ENCODE assay signal across 24 cellular contexts in the genomic region with DNA sequence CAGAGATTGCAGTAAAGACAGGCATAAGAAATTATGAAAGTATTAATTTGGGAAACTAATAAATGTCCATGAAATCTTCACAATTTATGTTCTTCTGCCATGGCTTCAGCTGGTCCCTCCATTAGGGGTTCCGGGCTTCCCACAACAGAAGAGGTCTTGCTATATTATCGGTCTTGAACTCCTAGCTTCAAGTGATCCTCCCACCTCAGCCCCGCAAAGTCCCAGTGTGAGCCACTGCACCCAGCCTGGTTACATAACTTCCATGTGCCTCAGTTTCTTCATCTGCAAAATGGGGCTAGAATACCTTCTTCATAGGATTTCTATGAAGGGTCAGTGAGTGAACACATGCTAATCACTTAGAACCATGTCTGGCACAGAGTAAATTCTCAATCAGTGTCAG. TPM values are rescaled to one million over a fixed set of nuclear protein-coding genes. Genes with fewer than 3 reads are reported as not detected.
DNase-seq lines count a peak whose midpoint lies in the region; ATAC-seq, FAIRE-seq and TF ChIP-seq lines count a peak whose summit lies in the region.
"Had no signal": no experiment of that assay in that cellular context is flagged by ENCODE, and none has a peak within 500 bp of the region (broad histone marks: within the 10 kb centered on the region; RNA-seq: fewer than 3 reads in every experiment).

No MANE protein-coding gene starts in this region.

- no peaks in the 10 kb centered on the region for H3K9me1 ChIP-seq in K562 (ENCODE audit: control insufficient read depth, insufficient read depth, low read length)

- TF ChIP-seq EP300 in K562 (IDR thresholded peaks at IDR 0.05; ENCODE audit: low read length): no peak

- intact Hi-C loops in K562 (cut with micrococcal nuclease) (no loop called here), MCF 10A (cut with micrococcal nuclease) (no loop called here)

- H3K4me2 ChIP-seq in GM23338: peak overlapping the region; percentile 67
- no peak overlapping the region for H3K4me2 ChIP-seq in K562 (ENCODE audit: insufficient read depth, low read length)
- H3K4me2 ChIP-seq: A549; BLaER1 treated with 17β-estradiol and CSF1 and Interleukin-3, amounts not matched to agents 10 nM and 100 nM had no signal

- H3K9me3 Mint-ChIP-seq in GM23338 (no peaks in the 10 kb centered on the region; the same call in 2 of the 3 replicates), MCF 10A (ENCODE audit: unreplicated experiment) (no peaks in the 10 kb centered on the region)
- H3K9me3 Mint-ChIP-seq in activated CD8-positive, alpha-beta T cell treated with anti-CD3 and anti-CD28 coated beads, Interleukin-2, amount 10 ng/mL, durations not matched to agents 7 days and 5 days (ENCODE audit: insufficient read depth): no peaks in the 10 kb centered on the region
- H3K9me3 Mint-ChIP-seq: CD14-positive monocyte; CD4-positive, alpha-beta T cell; HFFc6 had no signal

- peaks cover 5% of the 10 kb centered on the region; the same call in 1 of the 2 replicates for H3F3A ChIP-seq in GM23338 (replicated peaks; ENCODE audit: low read depth)

- in situ Hi-C loops in K562 (cut with MboI): no loop called here

- POLR2A ChIA-PET in K562 (lab: Yijun Ruan, JAX): interaction anchor here (0.6 kb wide), 1 partner anchor 1367 kb away, joined by 3 read pairs; no protein-coding TSS in a partner anchor
- POLR2A ChIA-PET in activated CD8-positive, alpha-beta T cell treated with anti-CD3 and anti-CD28 coated beads, Interleukin-2, amount 10 ng/mL, durations not matched to agents 7 days and 5 days (lab: Charles Lee): no interaction called here
- POLR2A ChIA-PET in MCF 10A (lab: Yijun Ruan, JAX): no interaction called here

- H3K9ac ChIP-seq in HUES48 (ENCODE audit: low read depth, low read length): no peak overlapping the region
- no peak overlapping the region for H3K9ac ChIP-seq in K562 (ENCODE audit: insufficient read depth in 1 of 2, low read depth in 2 of 2, low read length in 2 of 2)
- H3K9ac ChIP-seq: BLaER1 treated with 17β-estradiol and CSF1 and Interleukin-3, amounts not matched to agents 10 nM and 100 nM had no signal

- no peaks in the 10 kb centered on the region for H3K36me3 ChIP-seq in GM23338 (ENCODE audit: insufficient read depth)
- H3K36me3 ChIP-seq in HUES48 (ENCODE audit: control insufficient read depth, insufficient read depth, low read length): no peaks in the 10 kb centered on the region
- no peaks in the 10 kb centered on the region for H3K36me3 ChIP-seq in K562 (ENCODE audit: control insufficient read depth, insufficient read depth, low read length)
- H3K36me3 ChIP-seq: BE2C; BLaER1 treated with 17β-estradiol and CSF1 and Interleukin-3, amounts not matched to agents 10 nM and 100 nM; HAP-1 had no signal

- peak overlapping the region; percentile 47; the same call in 2 of the 3 replicates for H3K4me3 Mint-ChIP-seq in GM23338
- no peak overlapping the region for H3K4me3 Mint-ChIP-seq in activated CD8-positive, alpha-beta T cell treated with anti-CD3 and anti-CD28 coated beads, Interleukin-2, amount 10 ng/mL, durations not matched to agents 7 days and 5 days
- no peak overlapping the region for H3K4me3 Mint-ChIP-seq in MCF 10A (ENCODE audit: unreplicated experiment)
- H3K4me3 Mint-ChIP-seq: CD14-positive monocyte; CD4-positive, alpha-beta T cell; CD8-positive, alpha-beta memory T cell; HFFc6 had no signal

- no peak for FAIRE-seq in K562 (lab: Jason Lieb, UNC)
- FAIRE-seq: A549, D721Med, GM12878 had no signal

- H3K9me2 ChIP-seq in GM23338 (ENCODE audit: insufficient read depth): 0 out of 2 replicates have a peak, but pooled peaks cover 3% of the 10 kb centered on the region

- H3K27ac ChIP-seq in GM23338 (ENCODE audit: low read depth) (peak overlapping the region; percentile 89), HUES48 (ENCODE audit: low read depth, low read length) (peak overlapping the region; percentile 93), K562 (ENCODE audit: extremely low read depth, low read depth, low read length) (no peak overlapping the region)
- H3K27ac ChIP-seq: A549; BLaER1 treated with 17β-estradiol and CSF1 and Interleukin-3, amounts not matched to agents 10 nM and 100 nM had no signal

- no peak for DNase-seq in GM23338 (ENCODE audit: low spot score)
- DNase-seq in K562 (ENCODE audit: extremely low read depth in 1 of 4, low spot score in 3 of 4): peak in 1 of 4 experiments; percentile 2
- DNase-seq in stimulated activated CD4-positive, alpha-beta T cell treated with anti-CD3 and anti-CD28 coated beads, Interleukin-15, amount 100 ng/mL, for 24 hours: no peak
- no peak for DNase-seq in activated CD8-positive, alpha-beta T cell treated with anti-CD3 and anti-CD28 coated beads, Interleukin-2, amount 10 ng/mL, durations not matched to agents 7 days and 5 days
- no peak for DNase-seq in MCF 10A (ENCODE audit: unreplicated experiment)
- DNase-seq: 8988T; ACHN; AML-193; BE2C; CD4-positive, alpha-beta T cell; CD8-positive, alpha-beta memory T cell; DMS 273 treated with DMSO at 0.1 percent for 48 hours; DMS79; EL; GDM1; HFFc6 had no signal

- 91% methylated on average over 3 of the region's 3 CpGs for WGBS in K562 (ENCODE audit: insufficient coverage, low coverage, missing lambda C conversion rate)

- H2AFZ ChIP-seq in GM23338 (no peak overlapping the region), K562 (ENCODE audit: low read depth, low read length) (no peak overlapping the region)

- H3K27me3 ChIP-seq in GM23338 (ENCODE audit: insufficient read depth) (no peaks in the 10 kb centered on the region), HUES48 (ENCODE audit: control insufficient read depth, insufficient read depth, low read length) (no peaks in the 10 kb centered on the region), K562 (ENCODE audit: control insufficient read depth in 2 of 2, insufficient read depth in 2 of 2, low read length in 2 of 2) (no peaks in the 10 kb centered on the region)
- H3K27me3 ChIP-seq: BLaER1 treated with 17β-estradiol and CSF1 and Interleukin-3, amounts not matched to agents 10 nM and 100 nM had no signal

- BruUV-seq in K562 (replicated peaks; lab: Mats Ljungman, UMichigan) (no TSS peak), MCF 10A (replicated peaks; lab: Mats Ljungman, UMichigan) (no TSS peak)

- H3K4me1 Mint-ChIP-seq in GM23338 (peaks cover 33% of the 10 kb centered on the region), MCF 10A (ENCODE audit: insufficient read depth, unreplicated experiment) (peaks cover 19% of the 10 kb centered on the region)
- peaks cover 16% of the 10 kb centered on the region for H3K4me1 Mint-ChIP-seq in activated CD8-positive, alpha-beta T cell treated with anti-CD3 and anti-CD28 coated beads, Interleukin-2, amount 10 ng/mL, durations not matched to agents 7 days and 5 days (ENCODE audit: low read depth)

- TF ChIP-seq CTCF in GM23338 (conservative IDR thresholded peaks at IDR 0.05; ENCODE audit: low read depth in 2 of 2): no peak
- no peak for TF ChIP-seq CTCF in K562 (IDR thresholded peaks at IDR 0.05 in 2 of 3, conservative IDR thresholded peaks at IDR 0.05 in 1 of 3; ENCODE audit: insufficient read depth in 2 of 3, low read depth in 1 of 3, low read length in 3 of 3)
- no peak for TF ChIP-seq CTCF in MCF 10A (IDR thresholded peaks at IDR 0.05; ENCODE audit: unreplicated experiment)

- H3K4me3 ChIP-seq in GM23338 (peak overlapping the region; percentile 38), HUES48 (ENCODE audit: low read depth, low read length) (no peak overlapping the region), K562 (no peak overlapping the region)
- H3K4me3 ChIP-seq: A549; BLaER1 treated with 17β-estradiol and CSF1 and Interleukin-3, amounts not matched to agents 10 nM and 100 nM; GM12878; HAP-1 had no signal

- H3K27ac Mint-ChIP-seq in GM23338: peak overlapping the region; percentile 92
- no peak overlapping the region for H3K27ac Mint-ChIP-seq in activated CD8-positive, alpha-beta T cell treated with anti-CD3 and anti-CD28 coated beads, Interleukin-2, amount 10 ng/mL, durations not matched to agents 7 days and 5 days
- H3K27ac Mint-ChIP-seq in MCF 10A (ENCODE audit: low read depth, unreplicated experiment): no peak overlapping the region
- H3K27ac Mint-ChIP-seq: CD4-positive, alpha-beta T cell; CD8-positive, alpha-beta memory T cell; HFFc6 had no signal

- no peaks in the 10 kb centered on the region for H3K79me2 ChIP-seq in GM23338 (replicated peaks; ENCODE audit: insufficient read depth)
- H3K79me2 ChIP-seq in K562 (ENCODE audit: control insufficient read depth, insufficient read depth, low read length): no peaks in the 10 kb centered on the region

- TF ChIP-seq RAD21 in K562 (CRISPR knock-in tag; conservative IDR thresholded peaks at IDR 0.05 in 1 of 2, IDR thresholded peaks at IDR 0.05 in 1 of 2): no peak

- H3K27me3 Mint-ChIP-seq in GM23338 (ENCODE audit: insufficient read depth, low read depth, poor library complexity) (peaks cover 1% of the 10 kb centered on the region), MCF 10A (ENCODE audit: insufficient read depth, unreplicated experiment) (no peaks in the 10 kb centered on the region)
- peaks cover 11% of the 10 kb centered on the region for H3K27me3 Mint-ChIP-seq in activated CD8-positive, alpha-beta T cell treated with anti-CD3 and anti-CD28 coated beads, Interleukin-2, amount 10 ng/mL, durations not matched to agents 7 days and 5 days (ENCODE audit: low read depth)
- H3K27me3 Mint-ChIP-seq: CD4-positive, alpha-beta T cell had no signal

- H4K20me1 ChIP-seq in GM23338 (replicated peaks; ENCODE audit: insufficient read depth): no peaks in the 10 kb centered on the region
- H4K20me1 ChIP-seq in K562 (replicated peaks; ENCODE audit: control insufficient read depth, insufficient read depth, low read length): no peaks in the 10 kb centered on the region
- H4K20me1 ChIP-seq: BLaER1 treated with 17β-estradiol and CSF1 and Interleukin-3, amounts not matched to agents 10 nM and 100 nM had no signal

- H3K9me3 ChIP-seq in HUES48 (ENCODE audit: control insufficient read depth, insufficient read depth, low read length) (no peaks in the 10 kb centered on the region), K562 (replicated peaks; ENCODE audit: control insufficient read depth, insufficient read depth, low read depth, low read length) (no peaks in the 10 kb centered on the region)
- H3K9me3 ChIP-seq: A549, BE2C, HAP-1 had no signal

- H3K4me1 ChIP-seq in GM23338 (ENCODE audit: insufficient read depth): peaks cover 15% of the 10 kb centered on the region
- peaks cover 4% of the 10 kb centered on the region for H3K4me1 ChIP-seq in HUES48 (ENCODE audit: control insufficient read depth, insufficient read depth, low read length)
- H3K4me1 ChIP-seq in K562 (replicated peaks in 1 of 2; ENCODE audit: control insufficient read depth in 2 of 2, insufficient read depth in 2 of 2, low read length in 2 of 2): peaks cover 11 to 23% of the 10 kb centered on the region in 2 experiments
- H3K4me1 ChIP-seq: A549, BE2C, HAP-1 had no signal

- no peak for TF ChIP-seq POLR2A in K562 (conservative IDR thresholded peaks at IDR 0.05)

- H3K36me3 Mint-ChIP-seq in GM23338 (ENCODE audit: low read depth): no peaks in the 10 kb centered on the region
- peaks cover 4% of the 10 kb centered on the region for H3K36me3 Mint-ChIP-seq in activated CD8-positive, alpha-beta T cell treated with anti-CD3 and anti-CD28 coated beads, Interleukin-2, amount 10 ng/mL, durations not matched to agents 7 days and 5 days (ENCODE audit: low read depth)
- no peaks in the 10 kb centered on the region for H3K36me3 Mint-ChIP-seq in MCF 10A (ENCODE audit: insufficient read depth, unreplicated experiment)
- H3K36me3 Mint-ChIP-seq: CD14-positive monocyte; CD8-positive, alpha-beta memory T cell had no signal

- ATAC-seq in GM23338: no peak
- ATAC-seq in K562: no peak
- no peak for ATAC-seq in activated CD8-positive, alpha-beta T cell treated with anti-CD3 and anti-CD28 coated beads, Interleukin-2, amount 10 ng/mL, durations not matched to agents 7 days and 5 days
- ATAC-seq: A549, GM12878 had no signal

- CTCF ChIA-PET in K562 (lab: Yijun Ruan, JAX; ENCODE audit: low intra/inter-chr PET ratio): no interaction called here
- CTCF ChIA-PET in activated CD8-positive, alpha-beta T cell treated with anti-CD3 and anti-CD28 coated beads, Interleukin-2, amount 10 ng/mL, durations not matched to agents 7 days and 5 days (lab: Charles Lee): no interaction called here
- CTCF ChIA-PET in MCF 10A (lab: Yijun Ruan, JAX): no interaction called here

RNA-seq across cellular contexts. Expression of a gene that starts 13.5 kb away (rescaled TPM):
- 0.14 TPM in 1 of 2 replicates, not detected in the other for total RNA-seq in GM23338 (2014; rRNA removed; shearing (Covaris generic))
- polyA plus RNA-seq in GM23338 (2016; fragmentation: Nextera tagmentation; extraction: Ambion mirVana) (0.03 and 0.52 TPM in 2 replicates), K562 (2011; rRNA removed) (0.32 and 0.99 TPM in 2 replicates), K562 (2014; fragmentation: Illumina TruSeq; extraction: Trizol) (0.27 and 0.53 TPM in 2 replicates), K562 (2014; fragmentation: Nextera tagmentation; extraction: Ambion mirVana) (under 1 TPM; 0.01 to 0.03 TPM), K562 (2014; rRNA removed) (0.66 and 1.2 TPM in 2 replicates)
- 0.86 and 2.0 TPM in 2 replicates for total RNA-seq in K562 (2011; cell fraction: chromatin; rRNA removed; ENCODE audit: low replicate concordance)
- 0.92 and 1.2 TPM in 2 replicates for total RNA-seq in K562 (2011; cell fraction: nucleolus; rRNA removed)
- total RNA-seq in K562 (2011; cell fraction: nucleoplasm; rRNA removed): 0.53 and 0.73 TPM in 2 replicates
- total RNA-seq in K562 (2014; rRNA removed) (0.29 and 0.50 TPM in 2 replicates), K562 (2014; rRNA removed; fragmentation: Illumina TruSeq; extraction: Trizol) (0.25 and 0.35 TPM in 2 replicates), K562 (2015; rRNA removed; fragmentation: Illumina TruSeq; extraction: Trizol) (1.6 TPM in 2 replicates), K562 (2021) (0.98 and 1.3 TPM in 2 replicates), MCF 10A (2022) (0.76 TPM in 1 of 2 replicates, not detected in the other)
- polyA plus RNA-seq in K562 (2011; cell fraction: cytosol; rRNA removed): 0.64 and 0.99 TPM in 2 replicates
- 2.0 and 3.3 TPM in 2 replicates for polyA plus RNA-seq in K562 (2011; cell fraction: nucleus; rRNA removed)
- polyA plus RNA-seq in K562 (2012): 1.7 and 5.3 TPM in 2 replicates
- polyA minus RNA-seq in K562 (2011; rRNA and poly(A)+ RNA removed): 0.28 and 1.3 TPM in 2 replicates
- polyA minus RNA-seq in K562 (2011; cell fraction: cytosol; rRNA and poly(A)+ RNA removed): 0.64 and 1.4 TPM in 2 replicates
- 0.67 and 2.2 TPM in 2 replicates for polyA minus RNA-seq in K562 (2011; cell fraction: nucleus; rRNA and poly(A)+ RNA removed)
- total RNA-seq in activated CD8-positive, alpha-beta T cell treated with anti-CD3 and anti-CD28 coated beads, Interleukin-2, amount 10 ng/mL, durations not matched to agents 7 days and 5 days: 10 to 100 TPM; 15.3 to 17.7 TPM
- total RNA-seq: HFFc6 had no signal

RNA-seq across cellular contexts. Expression of a gene that starts 29.4 kb away (rescaled TPM):
- total RNA-seq in GM23338 (2014; rRNA removed; shearing (Covaris generic)): not detected in 2 replicates
- polyA plus RNA-seq in GM23338 (2016; fragmentation: Nextera tagmentation; extraction: Ambion mirVana) (1.8 and 3.0 TPM in 2 replicates), K562 (2011; rRNA removed) (not detected in 2 replicates), K562 (2014; fragmentation: Illumina TruSeq; extraction: Trizol) (not detected in 2 replicates), K562 (2014; fragmentation: Nextera tagmentation; extraction: Ambion mirVana) (not detected), K562 (2014; rRNA removed) (not detected in 2 replicates)
- total RNA-seq in K562 (2011; cell fraction: chromatin; rRNA removed; ENCODE audit: low replicate concordance): not detected in 2 replicates
- total RNA-seq in K562 (2011; cell fraction: nucleolus; rRNA removed): not detected in 2 replicates
- total RNA-seq in K562 (2011; cell fraction: nucleoplasm; rRNA removed): not detected in 2 replicates
- total RNA-seq in K562 (2014; rRNA removed) (not detected in 2 replicates), K562 (2014; rRNA removed; fragmentation: Illumina TruSeq; extraction: Trizol) (not detected in 2 replicates), K562 (2015; rRNA removed; fragmentation: Illumina TruSeq; extraction: Trizol) (not detected in 2 replicates), K562 (2021) (not detected in 2 replicates), MCF 10A (2022) (not detected in 2 replicates)
- not detected in 2 replicates for polyA plus RNA-seq in K562 (2011; cell fraction: cytosol; rRNA removed)
- not detected in 2 replicates for polyA plus RNA-seq in K562 (2011; cell fraction: nucleus; rRNA removed)
- not detected in 2 replicates for polyA plus RNA-seq in K562 (2012)
- polyA minus RNA-seq in K562 (2011; rRNA and poly(A)+ RNA removed): not detected in 2 replicates
- not detected in 2 replicates for polyA minus RNA-seq in K562 (2011; cell fraction: cytosol; rRNA and poly(A)+ RNA removed)
- polyA minus RNA-seq in K562 (2011; cell fraction: nucleus; rRNA and poly(A)+ RNA removed): not detected in 2 replicates
- total RNA-seq in activated CD8-positive, alpha-beta T cell treated with anti-CD3 and anti-CD28 coated beads, Interleukin-2, amount 10 ng/mL, durations not matched to agents 7 days and 5 days: not detected
- total RNA-seq: CD4-positive, alpha-beta T cell; CD8-positive, alpha-beta memory T cell; GM12878; H4; HFFc6 had no signal
- polyA plus RNA-seq: A549; CD14-positive monocyte; CD8-positive, alpha-beta memory T cell; GM12878 had no signal

RNA-seq across cellular contexts. Expression of a gene that starts 32.4 kb away (rescaled TPM):
- total RNA-seq in GM23338 (2014; rRNA removed; shearing (Covaris generic)): 1.1 and 1.3 TPM in 2 replicates
- 0.54 and 0.81 TPM in 2 replicates for polyA plus RNA-seq in GM23338 (2016; fragmentation: Nextera tagmentation; extraction: Ambion mirVana)
- total RNA-seq in K562 (2011; cell fraction: chromatin; rRNA removed; ENCODE audit: low replicate concordance): 0.14 and 0.23 TPM in 2 replicates
- 0.17 and 0.26 TPM in 2 replicates for total RNA-seq in K562 (2011; cell fraction: nucleolus; rRNA removed)
- 0.15 and 0.31 TPM in 2 replicates for total RNA-seq in K562 (2011; cell fraction: nucleoplasm; rRNA removed)
- not detected in 2 replicates for total RNA-seq in K562 (2014; rRNA removed)
- under 0.01 and 0.03 TPM in 2 replicates for total RNA-seq in K562 (2014; rRNA removed; fragmentation: Illumina TruSeq; extraction: Trizol)
- not detected in 2 replicates for total RNA-seq in K562 (2015; rRNA removed; fragmentation: Illumina TruSeq; extraction: Trizol)
- total RNA-seq in K562 (2021): not detected in 2 replicates
- polyA plus RNA-seq in K562 (2011; rRNA removed): 0.01 TPM in 1 of 2 replicates, not detected in the other
- polyA plus RNA-seq in K562 (2011; cell fraction: cytosol; rRNA removed): 0.01 and 0.03 TPM in 2 replicates
- polyA plus RNA-seq in K562 (2011; cell fraction: nucleus; rRNA removed): 0.04 TPM in 2 replicates
- 0.03 TPM in 1 of 2 replicates, not detected in the other for polyA plus RNA-seq in K562 (2012)
- not detected in 2 replicates for polyA plus RNA-seq in K562 (2014; fragmentation: Illumina TruSeq; extraction: Trizol)
- not detected for polyA plus RNA-seq in K562 (2014; fragmentation: Nextera tagmentation; extraction: Ambion mirVana)
- not detected in 2 replicates for polyA plus RNA-seq in K562 (2014; rRNA removed)
- not detected in 2 replicates for polyA minus RNA-seq in K562 (2011; rRNA and poly(A)+ RNA removed)
- not detected in 2 replicates for polyA minus RNA-seq in K562 (2011; cell fraction: cytosol; rRNA and poly(A)+ RNA removed)
- 0.11 TPM in 1 of 2 replicates, not detected in the other for polyA minus RNA-seq in K562 (2011; cell fraction: nucleus; rRNA and poly(A)+ RNA removed)
- not detected for total RNA-seq in activated CD8-positive, alpha-beta T cell treated with anti-CD3 and anti-CD28 coated beads, Interleukin-2, amount 10 ng/mL, durations not matched to agents 7 days and 5 days
- not detected in 2 replicates for total RNA-seq in MCF 10A (2022)
- total RNA-seq: CD8-positive, alpha-beta memory T cell; H4 had no signal
- polyA plus RNA-seq: CD14-positive monocyte; CD8-positive, alpha-beta memory T cell had no signal

RNA-seq across cellular contexts. Expression of a gene that starts 43.7 kb away (rescaled TPM):
- total RNA-seq in GM23338 (2014; rRNA removed; shearing (Covaris generic)): 25.7 and 54.0 TPM in 2 replicates
- 53.1 and 56.7 TPM in 2 replicates for polyA plus RNA-seq in GM23338 (2016; fragmentation: Nextera tagmentation; extraction: Ambion mirVana)
- total RNA-seq in K562 (2011; cell fraction: chromatin; rRNA removed; ENCODE audit: low replicate concordance): 0.56 and 0.97 TPM in 2 replicates
- 2.9 and 3.0 TPM in 2 replicates for total RNA-seq in K562 (2011; cell fraction: nucleolus; rRNA removed)
- 1.1 and 1.4 TPM in 2 replicates for total RNA-seq in K562 (2011; cell fraction: nucleoplasm; rRNA removed)
- total RNA-seq in K562 (2014; rRNA removed): 27.7 and 30.4 TPM in 2 replicates
- total RNA-seq in K562 (2014; rRNA removed; fragmentation: Illumina TruSeq; extraction: Trizol): 3.6 and 4.5 TPM in 2 replicates
- 22.9 and 24.3 TPM in 2 replicates for total RNA-seq in K562 (2015; rRNA removed; fragmentation: Illumina TruSeq; extraction: Trizol)
- 15.4 and 16.5 TPM in 2 replicates for total RNA-seq in K562 (2021)
- polyA plus RNA-seq in K562 (2011; rRNA removed): 4.1 and 33.8 TPM in 2 replicates
- 21.4 and 58.6 TPM in 2 replicates for polyA plus RNA-seq in K562 (2011; cell fraction: cytosol; rRNA removed)
- 5.5 and 35.3 TPM in 2 replicates for polyA plus RNA-seq in K562 (2011; cell fraction: nucleus; rRNA removed)
- polyA plus RNA-seq in K562 (2012): 35.1 and 67.9 TPM in 2 replicates
- 6.0 and 6.8 TPM in 2 replicates for polyA plus RNA-seq in K562 (2014; fragmentation: Illumina TruSeq; extraction: Trizol)
- polyA plus RNA-seq in K562 (2014; fragmentation: Nextera tagmentation; extraction: Ambion mirVana): 1 to 10 TPM; 1.3 to 1.6 TPM
- 25.6 and 28.4 TPM in 2 replicates for polyA plus RNA-seq in K562 (2014; rRNA removed)
- 1.2 and 5.5 TPM in 2 replicates for polyA minus RNA-seq in K562 (2011; rRNA and poly(A)+ RNA removed)
- polyA minus RNA-seq in K562 (2011; cell fraction: cytosol; rRNA and poly(A)+ RNA removed): 2.9 and 23.3 TPM in 2 replicates
- polyA minus RNA-seq in K562 (2011; cell fraction: nucleus; rRNA and poly(A)+ RNA removed): 1.3 and 10.3 TPM in 2 replicates
- 10 to 100 TPM; 97.7 to 99.5 TPM for total RNA-seq in activated CD8-positive, alpha-beta T cell treated with anti-CD3 and anti-CD28 coated beads, Interleukin-2, amount 10 ng/mL, durations not matched to agents 7 days and 5 days
- 0.47 and 0.76 TPM in 2 replicates for total RNA-seq in MCF 10A (2022)
- total RNA-seq: H4 had no signal
